7 cellular contexts compared by ENCODE assay signal in genomic region chr2:197310940-197311485, GRCh38. TPM values are rescaled to one million over a fixed set of nuclear protein-coding genes. Genes with fewer than 3 reads are reported as not detected.
DNase-seq lines count a peak whose midpoint lies in the region; ATAC-seq and TF ChIP-seq lines count a peak whose summit lies in the region.

No MANE protein-coding gene starts in this region.

- no peaks in the 10 kb centered on the region for H3K9me3 ChIP-seq in GM23248 (ENCODE audit: low read depth)
- H3K9me3 ChIP-seq in SJCRH30 (replicated peaks) = no peaks in the 10 kb centered on the region
- H3K9me3 ChIP-seq in gastroesophageal sphincter = no peaks in the 10 kb centered on the region

- H3K27me3 ChIP-seq in GM23248 (replicated peaks; ENCODE audit: insufficient read depth) (no peaks in the 10 kb centered on the region; the same call in 1 of the 2 replicates), SJCRH30 (peaks cover 10% of the 10 kb centered on the region), gastroesophageal sphincter (no peaks in the 10 kb centered on the region)

- no peaks in the 10 kb centered on the region for H4K20me1 ChIP-seq in GM23248 (ENCODE audit: insufficient read depth)

- no peak for TF ChIP-seq EP300 in gastroesophageal sphincter (IDR thresholded peaks at IDR 0.05)

- peak overlapping the region; percentile 74 for H3K4me2 ChIP-seq in GM23248 (ENCODE audit: unreplicated experiment)

- H3K4me1 ChIP-seq in GM23248 (ENCODE audit: insufficient read depth) = peaks cover 15% of the 10 kb centered on the region
- peaks cover 3% of the 10 kb centered on the region; the same call in 1 of the 2 replicates for H3K4me1 ChIP-seq in SJCRH30
- peaks cover 0 to 44% (median 8%) of the 10 kb centered on the region in 3 donors for H3K4me1 ChIP-seq in gastroesophageal sphincter

- TF ChIP-seq CTCF in gastroesophageal sphincter (IDR thresholded peaks at IDR 0.05) = peak in 1 of 4 experiments; percentile 22

- DNase-seq in GM23248 (peak; percentile 21), SJCRH30 (no peak), AG08395 (ENCODE audit: low spot score) (no peak)
- no peak for DNase-seq in stimulated activated CD4-positive, alpha-beta T cell treated with anti-CD3 and anti-CD28 coated beads, Interleukin-2, amount 100 ng/mL, for 48 hours

- 0 out of 2 replicates have a peak, but pooled peaks cover 20% of the 10 kb centered on the region for H3F3A ChIP-seq in GM23248 (ENCODE audit: insufficient read depth)

- no peaks in the 10 kb centered on the region for H3K9me2 ChIP-seq in GM23248 (ENCODE audit: insufficient read depth)

- no peak for ATAC-seq in gastroesophageal sphincter
- no peak for ATAC-seq in HG03097 (IDR thresholded peaks at IDR 0.05; ENCODE audit: low FRiP score, unreplicated experiment)

- no peak for TF ChIP-seq POLR2A in gastroesophageal sphincter (IDR thresholded peaks at IDR 0.05)

- peak overlapping the region; percentile 89 for H2AFZ ChIP-seq in GM23248

- 1 to 3% methylated on average over 27 to 30 of the region's 31 CpGs for WGBS in GM23248 (ENCODE audit: low coverage in 1 of 2, low lambda C conversion rate in 2 of 2, missing lambda C conversion rate in 2 of 2), 2 experiments
- WGBS in gastroesophageal sphincter (ENCODE audit: low coverage in 1 of 2), 2 donors = 15 to 60% methylated on average over 1 to 5 of the region's 31 CpGs

- peak overlapping the region; percentile 50 for H3K9ac ChIP-seq in GM23248

- H3K4me3 ChIP-seq in GM23248 (peak overlapping the region; percentile 76), SJCRH30 (peak overlapping the region; percentile 70), gastroesophageal sphincter (peak overlapping the region; percentile 27 to 84), skin epidermis (peak overlapping the region; percentile 50 to 62 (median 59))

- H3K79me2 ChIP-seq in GM23248 (ENCODE audit: insufficient read depth) = no peaks in the 10 kb centered on the region

- H3K36me3 ChIP-seq in GM23248 (ENCODE audit: low read depth) (no peaks in the 10 kb centered on the region), SJCRH30 (no peaks in the 10 kb centered on the region), gastroesophageal sphincter (no peaks in the 10 kb centered on the region)

- in situ Hi-C loops in GM23248 (cut with MboI) = no loop called here

- H3K27ac ChIP-seq in GM23248 (no peak overlapping the region), SJCRH30 (no peak overlapping the region), gastroesophageal sphincter (peak overlapping the region in 3 of 4 donors; percentile 86 to 94 (median 89)), skin epidermis (peak overlapping the region in 12 of 21 experiments; percentile 37 to 99 (median 72))

RNA-seq across cellular contexts. Expression of gene ANKRD44, which starts 0.4 kb away (rescaled TPM):
- total RNA-seq in GM23248 (2014; rRNA removed; shearing (Covaris generic)) = 4.9 and 8.9 TPM in 2 replicates
- 2.7 and 2.9 TPM in 2 replicates for polyA plus RNA-seq in GM23248 (2016; fragmentation: Nextera tagmentation; extraction: Ambion mirVana)
- total RNA-seq in SJCRH30 (2014; rRNA removed; shearing (Covaris generic)) = 0.48 and 0.85 TPM in 2 replicates
- 10 to 100 TPM; 24.4 to 51.8 (median 35.7) TPM for total RNA-seq in gastroesophageal sphincter

Comparison
In these comparisons a context has a peak if more than half of its experiments do, and no peak if none do; other contexts are left out.
1. H3K27ac ChIP-seq: peak in gastroesophageal sphincter (3 of 4) and skin epidermis (12 of 21); none in GM23248 (single experiment) and SJCRH30 (single experiment).
2. Peak in every context shown above with its lines, with median percentiles within 50 percentile points of each other: H3K4me3 ChIP-seq.